ENCODE assay signal across 1 cellular context in the genomic region with DNA sequence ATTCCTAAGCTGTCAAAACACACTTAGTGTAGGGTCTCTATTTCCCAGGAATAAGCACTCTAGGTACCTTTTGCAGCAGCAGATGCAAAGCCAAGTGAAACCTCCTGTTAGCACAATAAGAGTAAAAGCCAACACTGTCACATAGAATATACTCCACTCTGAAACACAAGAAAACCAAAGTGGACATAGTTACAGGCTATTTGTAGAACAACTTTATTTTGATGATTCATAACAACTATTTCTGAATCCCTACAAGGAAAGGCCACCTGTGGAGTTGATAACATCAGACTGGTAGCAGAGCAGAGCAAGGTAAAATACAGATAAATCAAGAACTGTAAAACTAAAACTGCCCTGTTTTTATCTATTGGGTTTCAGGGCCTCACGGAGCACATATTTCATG.
TF ChIP-seq lines count a peak whose summit lies in the region.

No MANE protein-coding gene starts in this region.

TF ChIP-seq in GM12878, 131 proteins besides CTCF, POLR2A, EP300 and RAD21 (continued from another document):
- TF ChIP-seq ZBTB4 (CRISPR knock-in tag; IDR thresholded peaks at IDR 0.05), result no peak
- peak; percentile 39; the same call in 1 of the 2 replicates for TF ChIP-seq JUNB (IDR thresholded peaks at IDR 0.05)
- TF ChIP-seq SREBF2 (IDR thresholded peaks at IDR 0.05; ENCODE audit: low read length), result no peak
- no peak for TF ChIP-seq NRF1 (conservative IDR thresholded peaks at IDR 0.05; ENCODE audit: low read depth, low read length)
- TF ChIP-seq NFIC (IDR thresholded peaks at IDR 0.05; ENCODE audit: low read depth, low read length), result peak; percentile 48; the same call in 1 of the 2 replicates
- TF ChIP-seq TARDBP (IDR thresholded peaks at IDR 0.05; ENCODE audit: borderline replicate concordance), result no peak
